In the genomic region with DNA sequence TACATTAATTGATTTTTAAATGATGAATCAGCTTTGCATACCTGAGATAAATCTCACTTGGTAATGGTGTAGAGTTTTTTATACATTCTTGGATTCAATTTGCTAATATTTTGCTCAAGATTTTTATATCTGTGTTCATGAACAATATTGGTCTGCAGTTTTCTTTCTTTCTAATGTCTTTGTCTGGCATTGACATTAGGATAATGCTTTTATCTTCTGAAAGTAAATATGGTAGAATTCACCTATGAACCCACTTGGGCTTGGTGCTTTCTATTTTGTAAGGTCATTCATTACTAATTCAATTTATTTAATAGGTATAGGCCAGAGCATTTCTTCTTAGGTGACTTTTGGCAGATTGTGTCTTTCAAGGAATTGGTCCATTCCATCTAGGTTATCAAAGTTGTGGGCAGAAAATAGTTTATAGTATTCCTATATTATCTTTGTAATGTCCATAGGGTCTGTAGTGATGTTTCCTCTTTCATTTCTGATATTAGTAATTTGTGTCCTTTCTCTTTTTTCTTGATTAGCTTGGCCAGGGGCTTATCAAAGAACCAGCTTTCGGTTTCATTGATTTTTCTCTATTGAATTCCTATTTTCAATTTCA, we compare ENCODE assay signal across 1 cellular context.
TF ChIP-seq lines count a peak whose summit lies in the region.

No MANE protein-coding gene starts in this region.

TF ChIP-seq in HEK293, 187 proteins besides CTCF, POLR2A, EP300 and RAD21 (continued from another document):
- TF ChIP-seq, protein P1, sequence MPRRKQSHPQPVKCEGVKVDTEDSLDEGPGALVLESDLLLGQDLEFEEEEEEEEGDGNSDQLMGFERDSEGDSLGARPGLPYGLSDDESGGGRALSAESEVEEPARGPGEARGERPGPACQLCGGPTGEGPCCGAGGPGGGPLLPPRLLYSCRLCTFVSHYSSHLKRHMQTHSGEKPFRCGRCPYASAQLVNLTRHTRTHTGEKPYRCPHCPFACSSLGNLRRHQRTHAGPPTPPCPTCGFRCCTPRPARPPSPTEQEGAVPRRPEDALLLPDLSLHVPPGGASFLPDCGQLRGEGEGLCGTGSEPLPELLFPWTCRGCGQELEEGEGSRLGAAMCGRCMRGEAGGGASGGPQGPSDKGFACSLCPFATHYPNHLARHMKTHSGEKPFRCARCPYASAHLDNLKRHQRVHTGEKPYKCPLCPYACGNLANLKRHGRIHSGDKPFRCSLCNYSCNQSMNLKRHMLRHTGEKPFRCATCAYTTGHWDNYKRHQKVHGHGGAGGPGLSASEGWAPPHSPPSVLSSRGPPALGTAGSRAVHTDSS (tag by site-specific recombination; IDR thresholded peaks at IDR 0.05) = no peak
